In the genomic region with DNA sequence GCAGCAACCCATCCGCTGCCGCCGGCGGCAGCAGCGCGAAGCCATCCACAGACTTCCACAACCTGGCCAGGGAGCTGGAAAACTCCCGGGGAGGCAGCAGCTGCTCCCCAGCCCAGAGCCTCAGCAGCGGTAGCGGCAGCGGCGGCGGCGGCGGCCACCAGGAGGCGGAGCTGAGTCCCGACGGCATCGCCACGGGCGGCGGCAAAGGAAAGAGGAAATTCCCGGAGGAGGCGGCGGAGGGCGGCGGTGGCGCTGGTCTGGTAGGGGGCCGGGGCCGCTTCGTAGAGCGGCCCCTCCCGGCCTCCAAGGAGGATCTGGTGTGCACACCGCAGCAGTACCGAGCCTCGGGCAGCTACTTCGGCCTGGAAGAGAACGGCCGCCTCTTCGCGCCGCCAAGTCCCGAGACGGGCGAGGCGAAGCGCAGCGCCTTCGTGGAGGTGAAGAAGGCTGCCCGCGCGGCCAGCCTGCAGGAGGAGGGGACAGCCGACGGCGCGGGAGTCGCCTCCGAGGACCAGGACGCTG, we compare ENCODE assay signal across 8 cellular contexts.
DNase-seq lines count a peak whose midpoint lies in the region; ATAC-seq and TF ChIP-seq lines count a peak whose summit lies in the region.

No MANE protein-coding gene starts in this region.

- H3K4me1 Mint-ChIP-seq in stimulated activated effector memory CD8-positive, alpha-beta T cell treated with anti-CD3 and anti-CD28 coated beads, Interleukin-12 subunit alpha, Interleukin-12 subunit beta, amount 100 ng/mL, for 72 hours: peaks cover 28% of the 10 kb centered on the region

- peak; percentile 77 for ATAC-seq in HG02973 (IDR thresholded peaks at IDR 0.05; ENCODE audit: unreplicated experiment)
- ATAC-seq in stimulated activated effector memory CD8-positive, alpha-beta T cell treated with anti-CD3 and anti-CD28 coated beads, Interleukin-12 subunit alpha, Interleukin-12 subunit beta, amount 100 ng/mL, for 72 hours: peak; percentile 74

- no peak for TF ChIP-seq POLR2A in erythroblast (IDR thresholded peaks at IDR 0.05; ENCODE audit: low read length)

- H3K27ac ChIP-seq in muscle layer of duodenum (ENCODE audit: low read length): no peak overlapping the region

- no peaks in the 10 kb centered on the region for H3K9me3 ChIP-seq in muscle layer of duodenum (ENCODE audit: control insufficient read depth in 1 of 2, low read length in 2 of 2)

- H3K36me3 Mint-ChIP-seq in stimulated activated effector memory CD8-positive, alpha-beta T cell treated with anti-CD3 and anti-CD28 coated beads, Interleukin-12 subunit alpha, Interleukin-12 subunit beta, amount 100 ng/mL, for 72 hours: peaks cover 13% of the 10 kb centered on the region

- no peaks in the 10 kb centered on the region for H3K36me3 ChIP-seq in muscle layer of duodenum (ENCODE audit: control insufficient read depth in 1 of 2, insufficient read depth in 2 of 2, low read length in 2 of 2)

- DNase-seq in NCI-H748 (lab: John Stamatoyannopoulos, UW; ENCODE audit: unreplicated experiment): peak; percentile 70
- no peak for DNase-seq in NCI-H748 treated with DMSO at 0.1 percent for 48 hours (lab: John Stamatoyannopoulos, UW)
- peak; percentile 41 for DNase-seq in NCI-H510A (lab: John Stamatoyannopoulos, UW)
- DNase-seq in activated T-cell treated with anti-CD3 and anti-CD28 coated beads for 24 hours (ENCODE audit: low read depth): peak; percentile 64
- peak; percentile 59 to 74 for DNase-seq in erythroblast (lab: John Stamatoyannopoulos, UW)
- DNase-seq in stimulated activated effector memory CD8-positive, alpha-beta T cell treated with anti-CD3 and anti-CD28 coated beads, Interleukin-12 subunit alpha, Interleukin-12 subunit beta, amount 100 ng/mL, for 72 hours (ENCODE audit: low spot score in 2 of 2): peak; percentile 79 to 91

- peak overlapping the region; percentile 28 to 76 for H3K4me3 ChIP-seq in muscle layer of duodenum (ENCODE audit: low read depth in 1 of 2, low read length in 2 of 2)

- peak overlapping the region; percentile 86 for H3K27ac Mint-ChIP-seq in stimulated activated effector memory CD8-positive, alpha-beta T cell treated with anti-CD3 and anti-CD28 coated beads, Interleukin-12 subunit alpha, Interleukin-12 subunit beta, amount 100 ng/mL, for 72 hours

- peak overlapping the region; percentile 82 for H3K4me3 Mint-ChIP-seq in stimulated activated effector memory CD8-positive, alpha-beta T cell treated with anti-CD3 and anti-CD28 coated beads, Interleukin-12 subunit alpha, Interleukin-12 subunit beta, amount 100 ng/mL, for 72 hours

- peaks cover 0 to 8% of the 10 kb centered on the region in 2 donors for H3K4me1 ChIP-seq in muscle layer of duodenum (ENCODE audit: control insufficient read depth in 1 of 2, insufficient read depth in 2 of 2, low read length in 2 of 2)

- H3K9me3 Mint-ChIP-seq in stimulated activated effector memory CD8-positive, alpha-beta T cell treated with anti-CD3 and anti-CD28 coated beads, Interleukin-12 subunit alpha, Interleukin-12 subunit beta, amount 100 ng/mL, for 72 hours: no peaks in the 10 kb centered on the region

- peaks cover 5% of the 10 kb centered on the region for H3K27me3 ChIP-seq in muscle layer of duodenum (ENCODE audit: low read depth, low read length)
